9 cellular contexts compared by ENCODE assay signal in genomic region chr2:230974096-230974913, GRCh38. TPM values are rescaled to one million over a fixed set of nuclear protein-coding genes. Genes with fewer than 3 reads are reported as not detected.
DNase-seq lines count a peak whose midpoint lies in the region; ATAC-seq and TF ChIP-seq lines count a peak whose summit lies in the region.
"Had no signal": no experiment of that assay in that cellular context is flagged by ENCODE, and none has a peak within 500 bp of the region (broad histone marks: within the 10 kb centered on the region; RNA-seq: fewer than 3 reads in every experiment).

No MANE protein-coding gene starts in this region.

- H3K27me3 Mint-ChIP-seq in natural killer cell (ENCODE audit: low read depth in 2 of 2): peaks cover 25 to 47% of the 10 kb centered on the region in 2 donors

- H3K4me3 ChIP-seq in Peyer's patch (no peak overlapping the region), HAP-1 (no peak overlapping the region)
- H3K4me3 ChIP-seq: SK-N-MC had no signal

- H3K9me3 Mint-ChIP-seq in natural killer cell: no peaks in the 10 kb centered on the region

- H3K4me3 Mint-ChIP-seq in natural killer cell: peak overlapping the region; percentile 81

- no peaks in the 10 kb centered on the region for H3K36me3 Mint-ChIP-seq in natural killer cell

- no peak for TF ChIP-seq POLR2A in Peyer's patch (IDR thresholded peaks at IDR 0.05)

- in situ Hi-C loops in HAP-1 (cut with MboI; ENCODE audit: low sequenced_read_pairs): no loop called here

- H3K36me3 ChIP-seq in Peyer's patch (no peaks in the 10 kb centered on the region), HAP-1 (replicated peaks) (no peaks in the 10 kb centered on the region)

- TF ChIP-seq CTCF in Peyer's patch (IDR thresholded peaks at IDR 0.05): no peak
- TF ChIP-seq CTCF in natural killer cell (IDR thresholded peaks at IDR 0.05): no peak

- H3K4me1 ChIP-seq in Peyer's patch: no peaks in the 10 kb centered on the region
- H3K4me1 ChIP-seq in HAP-1: no peaks in the 10 kb centered on the region

- H3K9me3 ChIP-seq in Peyer's patch (no peaks in the 10 kb centered on the region), HAP-1 (no peaks in the 10 kb centered on the region)

- peak overlapping the region; percentile 96 to 97 for H3K27ac Mint-ChIP-seq in natural killer cell

- peaks cover 22 to 41% of the 10 kb centered on the region in 2 donors for H3K4me1 Mint-ChIP-seq in natural killer cell

- intact Hi-C loops in natural killer cell (cut with micrococcal nuclease): loop anchor here (1.0 to 5.0 kb wide), 3 partner anchors 42 to 180 kb away; no protein-coding TSS in a partner anchor

- H3K27me3 ChIP-seq in Peyer's patch (no peaks in the 10 kb centered on the region), HAP-1 (ENCODE audit: low read depth) (no peaks in the 10 kb centered on the region; the same call in 1 of the 2 replicates)

- peak overlapping the region; percentile 35 to 67 (median 37) for H3K27ac ChIP-seq in Peyer's patch
- H3K27ac ChIP-seq: SK-N-MC had no signal

- peak in 2 of 3 donors; percentile 55 to 77 for DNase-seq in Peyer's patch
- DNase-seq in activated gamma-delta T cell treated with Interleukin-2 at 50 U/mL for 16 hours: peak; percentile 77
- DNase-seq in natural killer cell: peak; percentile 78
- DNase-seq in D341Med (ENCODE audit: low spot score): no peak
- no peak for DNase-seq in HAP-1 (ENCODE audit: low spot score in 2 of 2)
- DNase-seq in ecto neural progenitor cell (ENCODE audit: low spot score): no peak

- peak; percentile 86 for ATAC-seq in GM18498 (IDR thresholded peaks at IDR 0.05; ENCODE audit: unreplicated experiment)
- peak; percentile 87 for ATAC-seq in HG02623 (IDR thresholded peaks at IDR 0.05; ENCODE audit: unreplicated experiment)
- ATAC-seq in natural killer cell: peak; percentile 87 to 96 (median 93)

RNA-seq across cellular contexts. Expression of gene SPATA3, which starts 21.6 kb away (rescaled TPM):
- total RNA-seq in Peyer's patch (not detected), natural killer cell (not detected)

RNA-seq across cellular contexts. Expression of gene GPR55, which starts 49.3 kb away (rescaled TPM):
- 1 to 10 TPM; 1.0 to 4.7 (median 3.2) TPM for total RNA-seq in Peyer's patch
- total RNA-seq in natural killer cell: 1 to 10 TPM in 1 of 3 donors, under 1 TPM in 2; 0.09 to 1.1 (median 0.40) TPM

Comparison
In these comparisons a context has a peak if more than half of its experiments do, and no peak if none do; other contexts are left out.
1. DNase-seq: peak in Peyer's patch (2 of 3), activated gamma-delta T cell treated with Interleukin-2 at 50 U/mL for 16 hours (single experiment) and natural killer cell (single experiment); none in D341Med (single experiment), HAP-1 (0 of 2) and ecto neural progenitor cell (single experiment).
2. Peak in every context shown above with its lines, with median percentiles within 50 percentile points of each other: ATAC-seq.